ENCODE assay signal across 8 cellular contexts in the genomic region with DNA sequence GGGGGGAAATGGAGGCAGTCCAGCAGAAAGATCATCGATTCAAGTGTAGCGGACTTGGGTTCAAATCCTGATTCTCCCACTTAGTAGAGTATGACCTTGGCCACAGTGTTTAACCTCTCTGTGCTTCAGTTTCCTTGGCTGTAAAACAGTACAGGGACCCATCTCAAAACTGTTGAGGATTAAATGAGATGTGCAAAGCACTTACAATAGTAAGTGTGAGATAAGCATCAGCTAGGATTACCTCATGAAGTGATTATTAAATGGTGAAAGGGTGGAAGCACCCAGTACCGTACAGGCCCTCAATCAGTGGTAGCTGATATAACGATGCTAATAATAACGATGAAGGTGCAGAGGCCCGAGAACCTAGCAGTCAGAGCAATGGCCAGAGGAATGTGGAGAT. TPM values are rescaled to one million over a fixed set of nuclear protein-coding genes. Genes with fewer than 3 reads are reported as not detected.
DNase-seq lines count a peak whose midpoint lies in the region; ATAC-seq, FAIRE-seq and TF ChIP-seq lines count a peak whose summit lies in the region.

No MANE protein-coding gene starts in this region.

- no peak overlapping the region for H3K9ac ChIP-seq in parathyroid adenoma

- TF ChIP-seq POLR2A in H54 (IDR thresholded peaks at IDR 0.05; ENCODE audit: low read depth, low read length) = no peak

- no peak overlapping the region for H2AFZ ChIP-seq in parathyroid adenoma

- peak; percentile 2 for ATAC-seq in GM18861 (IDR thresholded peaks at IDR 0.05; ENCODE audit: unreplicated experiment)
- ATAC-seq in HG03139 (IDR thresholded peaks at IDR 0.05; ENCODE audit: unreplicated experiment) = peak; percentile 0
- ATAC-seq in mucosa of descending colon = no peak

- H3K4me2 ChIP-seq in parathyroid adenoma (ENCODE audit: low read length) = no peak overlapping the region

- TF ChIP-seq CTCF in brain microvascular endothelial cell (IDR thresholded peaks at IDR 0.05; ENCODE audit: low read depth, low read length, missing control alignments) (no peak), parathyroid adenoma (IDR thresholded peaks at IDR 0.05) (no peak), mucosa of descending colon (IDR thresholded peaks at IDR 0.05) (no peak)

- H3K4me1 ChIP-seq in parathyroid adenoma (no peaks in the 10 kb centered on the region), mucosa of descending colon (ENCODE audit: low read depth) (peaks cover 19% of the 10 kb centered on the region)

- no peaks in the 10 kb centered on the region for H3K27me3 ChIP-seq in brain microvascular endothelial cell (replicated peaks)
- H3K27me3 ChIP-seq in parathyroid adenoma (ENCODE audit: control insufficient read depth, insufficient read depth, low read length) = no peaks in the 10 kb centered on the region

- in situ Hi-C loops in brain microvascular endothelial cell (cut with HindIII; ENCODE audit: low pct_ligation_motif_present, low sequenced_read_pairs) = no loop called here

- H3K79me2 ChIP-seq in parathyroid adenoma = no peaks in the 10 kb centered on the region

- intact Hi-C loops in mucosa of descending colon (cut with DNase I, micrococcal nuclease) = no loop called here

- H3K36me3 ChIP-seq in brain microvascular endothelial cell (replicated peaks) (no peaks in the 10 kb centered on the region), parathyroid adenoma (ENCODE audit: control insufficient read depth, insufficient read depth, low read length) (no peaks in the 10 kb centered on the region), mucosa of descending colon (ENCODE audit: low read depth) (no peaks in the 10 kb centered on the region)

- H3K9me3 ChIP-seq in parathyroid adenoma (ENCODE audit: control insufficient read depth, low read length) (no peaks in the 10 kb centered on the region), mucosa of descending colon (no peaks in the 10 kb centered on the region)

- no peak for FAIRE-seq in H54 (lab: Jason Lieb, UNC)
- no peak for FAIRE-seq in GM19239 (lab: Jason Lieb, UNC)

- H3K4me3 ChIP-seq in brain microvascular endothelial cell (ENCODE audit: low read depth, low read length) (no peak overlapping the region), parathyroid adenoma (ENCODE audit: low read depth, low read length) (no peak overlapping the region), mucosa of descending colon (no peak overlapping the region)

- H3K27ac ChIP-seq in brain microvascular endothelial cell (peak overlapping the region; percentile 99), parathyroid adenoma (peak overlapping the region; percentile 41)

- no peak for DNase-seq in brain microvascular endothelial cell
- no peak for DNase-seq in KG1 (lab: John Stamatoyannopoulos, UW)
- DNase-seq in H54 (ENCODE audit: insufficient read length, low spot score) = no peak
- DNase-seq in GM19239 (ENCODE audit: insufficient read length, low spot score) = no peak
- DNase-seq in mucosa of descending colon = no peak

RNA-seq across cellular contexts. Expression of gene PRPS1, which starts 45.1 kb away (rescaled TPM):
- 10 to 100 TPM; 10.5 to 18.0 (median 16.2) TPM for total RNA-seq in mucosa of descending colon
